ENCODE assay signal across 17 cellular contexts in genomic region chr4:59671037-59671436, GRCh38.
DNase-seq lines count a peak whose midpoint lies in the region; ATAC-seq and TF ChIP-seq lines count a peak whose summit lies in the region.
"Had no signal": no experiment of that assay in that cellular context is flagged by ENCODE, and none has a peak within 500 bp of the region (broad histone marks: within the 10 kb centered on the region; RNA-seq: fewer than 3 reads in every experiment).

No MANE protein-coding gene starts in this region.

- H3K4me3 ChIP-seq in right cardiac atrium (ENCODE audit: low read length): no peak overlapping the region
- H3K4me3 ChIP-seq: A549, GM12878, GM23338 had no signal

- no peaks in the 10 kb centered on the region for H3K9me3 ChIP-seq in right cardiac atrium (ENCODE audit: control insufficient read depth, low read length)
- H3K9me3 ChIP-seq: A549 had no signal

- 71% methylated on average over 1 of the region's 1 CpG for WGBS in right cardiac atrium

- intact Hi-C loops in right cardiac atrium (cut with DNase I): no loop called here

- H3K27me3 ChIP-seq in foreskin keratinocyte (no peaks in the 10 kb centered on the region), right cardiac atrium (ENCODE audit: control insufficient read depth, insufficient read depth) (no peaks in the 10 kb centered on the region)

- DNase-seq in NCI-H226 (peak; percentile 69), foreskin keratinocyte (peak; percentile 25 to 59), kidney tubule cell (ENCODE audit: low spot score) (peak; percentile 52), KG1 (lab: John Stamatoyannopoulos, UW) (no peak), right cardiac atrium (no peak), GF-D8 (lab: John Stamatoyannopoulos, UW) (no peak)
- DNase-seq: AML-193; CD4-positive, alpha-beta T cell; DMS153; DMS79; HCEC 1CT had no signal

- no peak overlapping the region for H3K27ac ChIP-seq in foreskin keratinocyte
- no peak overlapping the region for H3K27ac ChIP-seq in right cardiac atrium (ENCODE audit: low read length)
- H3K27ac ChIP-seq: A549, C4-2B, KMS-11 had no signal

- H3K4me1 ChIP-seq in foreskin keratinocyte (peaks cover 6% of the 10 kb centered on the region), right cardiac atrium (ENCODE audit: control insufficient read depth, insufficient read depth, low read length) (no peaks in the 10 kb centered on the region)
- H3K4me1 ChIP-seq: A549 had no signal

- ATAC-seq in foreskin keratinocyte (peak; percentile 53), right cardiac atrium (no peak), GM21723 (IDR thresholded peaks at IDR 0.05; ENCODE audit: unreplicated experiment) (no peak)
- ATAC-seq: A549, GM12878, GM23338 had no signal

- TF ChIP-seq CTCF in foreskin keratinocyte (conservative IDR thresholded peaks at IDR 0.05): no peak

Comparison
In these comparisons a context has a peak if more than half of its experiments do, and no peak if none do; other contexts are left out.
1. DNase-seq: peak in NCI-H226 (single experiment), foreskin keratinocyte (2 of 2) and kidney tubule cell (single experiment); none in KG1 (single experiment), right cardiac atrium (0 of 3) and GF-D8 (single experiment).